In genomic region chr1:1780598-1781525, GRCh38 we compare ENCODE assay signal across 10 cellular contexts. TPM values are rescaled to one million over a fixed set of nuclear protein-coding genes. Genes with fewer than 3 reads are reported as not detected.
DNase-seq lines count a peak whose midpoint lies in the region; ATAC-seq, FAIRE-seq and TF ChIP-seq lines count a peak whose summit lies in the region.
"Had no signal": no experiment of that assay in that cellular context is flagged by ENCODE, and none has a peak within 500 bp of the region (broad histone marks: within the 10 kb centered on the region; RNA-seq: fewer than 3 reads in every experiment).

No MANE protein-coding gene starts in this region.

- peak overlapping the region; percentile 83 for H2AK5ac ChIP-seq in neuronal stem cell (ENCODE audit: low read depth, low read length)

- H3K9ac ChIP-seq in Karpas-422 (ENCODE audit: low read length) (peak overlapping the region; percentile 79), neuronal stem cell (ENCODE audit: low read depth, low read length, poor library complexity) (peak overlapping the region; percentile 38)

- no peak overlapping the region for H2BK120ac ChIP-seq in neuronal stem cell (ENCODE audit: low read depth, low read length)

- H3K27ac Mint-ChIP-seq in CD4-positive, alpha-beta memory T cell = peak overlapping the region; percentile 93 to 98 (median 95)

- POLR2A ChIA-PET in CD4-positive, alpha-beta memory T cell (lab: Charles Lee; ENCODE audit: partially characterized antibody) = interaction anchor here (0.6 to 2.1 kb wide), 25 partner anchors 8 to 382 kb away, joined by 3 to 22 read pairs (median 4); partner anchors contain the start of genes CCNL2, CDK11A, MMP23B and MRPL20

- CTCF ChIA-PET in CD4-positive, alpha-beta memory T cell (lab: Charles Lee; ENCODE audit: partially characterized antibody) = interaction anchor here (0.9 to 2.1 kb wide), 6 partner anchors 14 to 129 kb away, joined by 3 to 15 read pairs (median 4); no protein-coding TSS in a partner anchor

- H3K14ac ChIP-seq in neuronal stem cell (ENCODE audit: low read length) = no peak overlapping the region

- intact Hi-C loops in CD4-positive, alpha-beta memory T cell (cut with micrococcal nuclease) = loop anchor here (1.0 kb wide), 1 partner anchor 128 kb away; no protein-coding TSS in a partner anchor

- H4K8ac ChIP-seq in neuronal stem cell (ENCODE audit: low read depth, low read length) = no peak overlapping the region

- no peak for FAIRE-seq in H54 (lab: Jason Lieb, UNC)
- FAIRE-seq: pancreas had no signal

- H3K9me3 ChIP-seq in CD4-positive, alpha-beta memory T cell (ENCODE audit: control insufficient read depth in 1 of 2, low read length in 2 of 2) = no peaks in the 10 kb centered on the region
- H3K9me3 ChIP-seq in Karpas-422 (ENCODE audit: low read length) = no peaks in the 10 kb centered on the region
- H3K9me3 ChIP-seq in neuronal stem cell (replicated peaks in 1 of 2; ENCODE audit: control insufficient read depth in 2 of 2, insufficient read depth in 1 of 2, low read depth in 1 of 2, low read length in 2 of 2) = no peaks in the 10 kb centered on the region
- H3K9me3 ChIP-seq: pancreas had no signal

- WGBS in neuronal stem cell (ENCODE audit: extremely low coverage in 2 of 2, insufficient read length in 2 of 2, insufficient replicate concordance in 1 of 2), 2 donors = no CpG with 5 or more reads among the region's 7 CpGs

- H3K4ac ChIP-seq in neuronal stem cell (ENCODE audit: low read length) = no peak overlapping the region

- H3K27me3 ChIP-seq in CD4-positive, alpha-beta memory T cell (ENCODE audit: insufficient read depth, low read length) = no peaks in the 10 kb centered on the region
- H3K27me3 ChIP-seq in Karpas-422 (ENCODE audit: low read length) = no peaks in the 10 kb centered on the region
- peaks cover 0 to 10% (median 0%) of the 10 kb centered on the region in 3 experiments for H3K27me3 ChIP-seq in neuronal stem cell (ENCODE audit: control insufficient read depth in 3 of 3, insufficient read depth in 3 of 3, low read depth in 1 of 3, low read length in 3 of 3)
- H3K27me3 ChIP-seq: pancreas had no signal

- H3K79me1 ChIP-seq in neuronal stem cell (ENCODE audit: low read depth, low read length) = peaks cover 3% of the 10 kb centered on the region

- H3K27me3 Mint-ChIP-seq in CD4-positive, alpha-beta memory T cell = no peaks in the 10 kb centered on the region

- H3K9me2 ChIP-seq in Karpas-422 (replicated peaks; ENCODE audit: insufficient read depth, low read length) = no peaks in the 10 kb centered on the region

- DNase-seq in CD4-positive, alpha-beta memory T cell = no peak
- DNase-seq in Karpas-422 = no peak
- no peak for DNase-seq in caudate nucleus (lab: John Stamatoyannopoulos, UW)
- no peak for DNase-seq in neuronal stem cell (ENCODE audit: low spot score)
- DNase-seq in hepatic stellate cell (ENCODE audit: low spot score) = no peak
- DNase-seq in H54 (ENCODE audit: insufficient read length, low spot score) = no peak
- DNase-seq: NCI-H2029 treated with DMSO at 0.1 percent for 48 hours had no signal

- peak overlapping the region; percentile 86 to 96 (median 88) for H3K4me3 Mint-ChIP-seq in CD4-positive, alpha-beta memory T cell

- H2BK12ac ChIP-seq in neuronal stem cell (ENCODE audit: low read length) = no peak overlapping the region

- H4K91ac ChIP-seq in neuronal stem cell (ENCODE audit: low read depth, low read length, poor library complexity) = no peak overlapping the region

- peaks cover 9% of the 10 kb centered on the region for H3K36me3 ChIP-seq in CD4-positive, alpha-beta memory T cell (ENCODE audit: insufficient read depth, low read length)
- H3K36me3 ChIP-seq in Karpas-422 (ENCODE audit: insufficient read depth, low read length) = peaks cover 9% of the 10 kb centered on the region
- peaks cover 9 to 19% of the 10 kb centered on the region in 2 donors for H3K36me3 ChIP-seq in neuronal stem cell (replicated peaks in 1 of 2; ENCODE audit: control insufficient read depth in 2 of 2, insufficient read depth in 2 of 2, low read length in 2 of 2)

- peaks cover 69% of the 10 kb centered on the region for H3K4me1 ChIP-seq in CD4-positive, alpha-beta memory T cell (ENCODE audit: insufficient read depth, low read length)
- peaks cover 72% of the 10 kb centered on the region for H3K4me1 ChIP-seq in Karpas-422 (ENCODE audit: low read length)
- H3K4me1 ChIP-seq in neuronal stem cell (ENCODE audit: control insufficient read depth in 2 of 2, insufficient read depth in 1 of 2, low read depth in 1 of 2, low read length in 2 of 2) = peaks cover 19 to 20% of the 10 kb centered on the region in 2 donors

- no peak overlapping the region for H2AFZ ChIP-seq in Karpas-422 (ENCODE audit: low read length)
- no peak overlapping the region for H2AFZ ChIP-seq in neuronal stem cell (ENCODE audit: low read length)

- peak overlapping the region; percentile 48 for H3K23ac ChIP-seq in neuronal stem cell (ENCODE audit: low read depth, low read length, poor library complexity)

- ATAC-seq in GM18517 (IDR thresholded peaks at IDR 0.05; ENCODE audit: unreplicated experiment) = no peak
- ATAC-seq in GM19328 (IDR thresholded peaks at IDR 0.05; ENCODE audit: unreplicated experiment) = no peak

- H3K4me1 Mint-ChIP-seq in CD4-positive, alpha-beta memory T cell = peaks cover 42 to 64% (median 54%) of the 10 kb centered on the region in 4 donors

- peak overlapping the region; percentile 14 for H2BK5ac ChIP-seq in neuronal stem cell (ENCODE audit: low read length)

- H3K9me3 Mint-ChIP-seq in CD4-positive, alpha-beta memory T cell = peaks cover 0 to 3% (median 0%) of the 10 kb centered on the region in 8 donors

- H2BK15ac ChIP-seq in neuronal stem cell (ENCODE audit: low read length) = no peak overlapping the region

- H3K36me3 Mint-ChIP-seq in CD4-positive, alpha-beta memory T cell = peaks cover 10 to 23% of the 10 kb centered on the region in 2 donors

- peaks cover 3% of the 10 kb centered on the region; the same call in 1 of the 2 replicates for H4K20me1 ChIP-seq in Karpas-422 (ENCODE audit: insufficient read depth, low read depth, low read length)

- H3K27ac ChIP-seq in CD4-positive, alpha-beta memory T cell (ENCODE audit: low read depth, low read length) = peak overlapping the region; percentile 78
- H3K27ac ChIP-seq in Karpas-422 (ENCODE audit: low read length) (peak overlapping the region; percentile 98), caudate nucleus (ENCODE audit: low read depth, low read length) (peak overlapping the region; percentile 90), neuronal stem cell (replicated peaks; ENCODE audit: low read length) (no peak overlapping the region)

- no peak for TF ChIP-seq POLR2A in H54 (IDR thresholded peaks at IDR 0.05; ENCODE audit: low read depth, low read length)

- H3K18ac ChIP-seq in neuronal stem cell (ENCODE audit: low read length) = peak overlapping the region; percentile 33

- peak overlapping the region; percentile 74 for H3K4me2 ChIP-seq in Karpas-422 (ENCODE audit: low read depth, low read length, poor library complexity, severe bottlenecking)
- H3K4me2 ChIP-seq in neuronal stem cell (ENCODE audit: insufficient read depth, low read length, poor library complexity, severe bottlenecking) = no peak overlapping the region

- H3K79me2 ChIP-seq in Karpas-422 (ENCODE audit: low read length) = peaks cover 23% of the 10 kb centered on the region

- peak overlapping the region; percentile 5 to 40 for H3K4me3 ChIP-seq in CD4-positive, alpha-beta memory T cell (ENCODE audit: low read length in 2 of 2)
- H3K4me3 ChIP-seq in Karpas-422 (ENCODE audit: low read length) (peak overlapping the region; percentile 59; the same call in 1 of the 2 replicates), neuronal stem cell (ENCODE audit: low read length in 2 of 2) (no peak overlapping the region)

RNA-seq across cellular contexts. Expression of gene NADK, which starts 2.6 kb away (rescaled TPM):
- total RNA-seq in CD4-positive, alpha-beta memory T cell = 10 to 100 TPM; 48.9 to 56.0 TPM
- 10 to 100 TPM; 21.0 to 28.1 TPM for polyA plus RNA-seq in CD4-positive, alpha-beta memory T cell
- 44.3 and 80.3 TPM in 2 replicates for total RNA-seq in Karpas-422 (2014; rRNA removed; shearing (Covaris generic); ENCODE audit: low replicate concordance)
- 45.5 TPM for polyA plus RNA-seq in neuronal stem cell (2013, experiment 1 of 2)
- 43.7 TPM for polyA plus RNA-seq in neuronal stem cell (2013, experiment 2 of 2)

RNA-seq across cellular contexts. Expression of gene CDK11A, which starts 56.7 kb away (rescaled TPM):
- 100 to 1,000 TPM; 148 to 162 TPM for total RNA-seq in CD4-positive, alpha-beta memory T cell
- polyA plus RNA-seq in CD4-positive, alpha-beta memory T cell = 10 to 100 TPM in 1 of 2 donors, 1 to 10 TPM in 1; 7.2 to 24.0 TPM
- 26.2 and 39.6 TPM in 2 replicates for total RNA-seq in Karpas-422 (2014; rRNA removed; shearing (Covaris generic); ENCODE audit: low replicate concordance)
- 23.9 TPM for polyA plus RNA-seq in neuronal stem cell (2013, experiment 1 of 2)
- 23.6 TPM for polyA plus RNA-seq in neuronal stem cell (2013, experiment 2 of 2)

Comparison
In these comparisons a context has a peak if more than half of its experiments do, and no peak if none do; other contexts are left out.
1. H3K4me3 ChIP-seq: peak in CD4-positive, alpha-beta memory T cell (2 of 2) and Karpas-422 (single experiment); none in neuronal stem cell (0 of 2).